7 cellular contexts compared by ENCODE assay signal in the genomic region with DNA sequence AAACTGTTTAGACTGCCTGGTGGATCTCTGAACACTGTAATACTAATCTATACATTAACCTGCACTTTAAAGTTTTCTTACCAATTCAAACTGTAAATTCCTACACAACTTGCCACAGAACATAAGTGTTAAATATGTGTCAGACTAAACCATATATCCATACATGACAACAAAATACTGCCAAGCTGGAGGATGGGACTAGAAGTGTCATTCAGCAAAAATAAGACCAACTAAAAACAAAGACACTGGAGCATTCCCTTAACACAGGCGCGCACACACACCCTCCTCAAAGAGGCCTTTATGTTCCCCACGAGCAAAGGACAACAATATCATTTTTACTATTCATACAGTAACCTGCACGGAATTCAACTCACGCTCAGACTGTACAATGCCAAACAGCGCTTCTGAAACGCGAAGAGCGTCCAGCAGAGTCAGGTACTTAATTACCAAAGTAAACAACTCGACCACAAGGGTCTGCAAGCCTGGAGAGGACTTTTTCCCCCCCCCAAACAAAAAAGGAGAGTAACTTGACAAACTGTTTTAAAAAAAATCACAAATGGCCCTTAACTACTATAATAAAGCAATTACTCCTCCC. TPM values are rescaled to one million over a fixed set of nuclear protein-coding genes. Genes with fewer than 3 reads are reported as not detected.
DNase-seq lines count a peak whose midpoint lies in the region; ATAC-seq and TF ChIP-seq lines count a peak whose summit lies in the region.

No MANE protein-coding gene starts in this region.

- peak overlapping the region; percentile 75 for H3K27ac ChIP-seq in colonic mucosa
- H3K27ac ChIP-seq in muscle layer of duodenum (ENCODE audit: low read length), result peak overlapping the region; percentile 58

- no peaks in the 10 kb centered on the region for H3K27me3 ChIP-seq in colonic mucosa
- H3K27me3 ChIP-seq in muscle layer of duodenum (ENCODE audit: low read depth, low read length), result no peaks in the 10 kb centered on the region

- peak; percentile 50 for DNase-seq in NCI-H345 (lab: John Stamatoyannopoulos, UW)
- no peak for DNase-seq in colonic mucosa
- DNase-seq in GDM1 (lab: John Stamatoyannopoulos, UW), result no peak

- peak overlapping the region; percentile 68 to 82 for H3K9ac ChIP-seq in colonic mucosa (ENCODE audit: low read depth in 2 of 2, low read length in 2 of 2)

- intact Hi-C loops in colonic mucosa (cut with DNase I), result no loop called here

- H3K4me3 ChIP-seq in GM12875 (ENCODE audit: low read depth, low read length) (peak overlapping the region; percentile 68), colonic mucosa (peak overlapping the region; percentile 96), muscle layer of duodenum (ENCODE audit: low read depth in 1 of 2, low read length in 2 of 2) (peak overlapping the region; percentile 79 to 81)

- peaks cover 4% of the 10 kb centered on the region for H3K4me1 ChIP-seq in colonic mucosa
- peaks cover 3 to 15% of the 10 kb centered on the region in 2 donors for H3K4me1 ChIP-seq in muscle layer of duodenum (ENCODE audit: control insufficient read depth in 1 of 2, insufficient read depth in 2 of 2, low read length in 2 of 2)

- H3K9me3 ChIP-seq in colonic mucosa (no peaks in the 10 kb centered on the region), muscle layer of duodenum (ENCODE audit: control insufficient read depth in 1 of 2, low read length in 2 of 2) (no peaks in the 10 kb centered on the region)

- no peak for ATAC-seq in HG02840 (IDR thresholded peaks at IDR 0.05; ENCODE audit: low FRiP score, unreplicated experiment)
- no peak for ATAC-seq in HG02870 (IDR thresholded peaks at IDR 0.05; ENCODE audit: unreplicated experiment)

- H3K36me3 ChIP-seq in colonic mucosa (no peaks in the 10 kb centered on the region), muscle layer of duodenum (ENCODE audit: control insufficient read depth in 1 of 2, insufficient read depth in 2 of 2, low read length in 2 of 2) (no peaks in the 10 kb centered on the region)

- TF ChIP-seq CTCF in GM12875 (IDR thresholded peaks at IDR 0.05; ENCODE audit: borderline replicate concordance, insufficient read depth, low read depth, low read length) (no peak), colonic mucosa (IDR thresholded peaks at IDR 0.05) (no peak)

RNA-seq across cellular contexts. Expression of gene DCUN1D1, which starts 1.1 kb away (rescaled TPM):
- total RNA-seq in colonic mucosa, result 10 to 100 TPM; 38.9 to 56.6 TPM
